ENCODE assay signal across 9 cellular contexts in genomic region chr18:63317556-63317946, GRCh38. TPM values are rescaled to one million over a fixed set of nuclear protein-coding genes. Genes with fewer than 3 reads are reported as not detected.
DNase-seq lines count a peak whose midpoint lies in the region; ATAC-seq and TF ChIP-seq lines count a peak whose summit lies in the region.
"Had no signal": no experiment of that assay in that cellular context is flagged by ENCODE, and none has a peak within 500 bp of the region (broad histone marks: within the 10 kb centered on the region; RNA-seq: fewer than 3 reads in every experiment).

No MANE protein-coding gene starts in this region.

- H3K4me2 ChIP-seq in OCI-LY7 (ENCODE audit: low read length) (peak overlapping the region; percentile 76; the same call in 1 of the 2 replicates), fibroblast of lung (ENCODE audit: extremely low read depth, insufficient read depth, low read length) (peak overlapping the region; percentile 93), skeletal muscle satellite cell (ENCODE audit: low read length) (peak overlapping the region; percentile 99)

- no TSS peak for BruUV-seq in OCI-LY7 (replicated peaks; lab: Mats Ljungman, UMichigan)

- CTCF ChIA-PET in OCI-LY7 (lab: Charles Lee; ENCODE audit: unreplicated experiment), result no interaction called here

- POLR2A ChIA-PET in OCI-LY7 (lab: Charles Lee), result no interaction called here

- H3K4me3 ChIP-seq in GM12875 (ENCODE audit: low read depth, low read length) (peak overlapping the region; percentile 86), OCI-LY7 (ENCODE audit: low read depth, low read length, poor library complexity, severe bottlenecking) (no peak overlapping the region), fibroblast of lung (replicated peaks in 1 of 4; ENCODE audit: control extremely low read depth in 1 of 4, insufficient read depth in 1 of 4, low read depth in 3 of 4, low read length in 4 of 4) (peak overlapping the region; percentile 38 to 83 (median 81)), skeletal muscle satellite cell (ENCODE audit: low read length) (peak overlapping the region; percentile 84)

- H2AFZ ChIP-seq in OCI-LY7 (ENCODE audit: low read length), result no peak overlapping the region
- H2AFZ ChIP-seq in fibroblast of lung (ENCODE audit: low read length), result no peak overlapping the region

- no peaks in the 10 kb centered on the region for H3K79me2 ChIP-seq in OCI-LY7 (ENCODE audit: insufficient read depth, low read depth, low read length)
- H3K79me2 ChIP-seq in fibroblast of lung (ENCODE audit: control insufficient read depth, insufficient read depth, low read length), result no peaks in the 10 kb centered on the region

- H3K9ac ChIP-seq in fibroblast of lung (ENCODE audit: insufficient read depth, low read length) (no peak overlapping the region), skeletal muscle satellite cell (ENCODE audit: low read depth, low read length) (no peak overlapping the region)

- H3K36me3 ChIP-seq in OCI-LY7 (ENCODE audit: insufficient read depth, low read length) (no peaks in the 10 kb centered on the region), fibroblast of lung (ENCODE audit: control insufficient read depth, insufficient read depth, low read length) (no peaks in the 10 kb centered on the region), skeletal muscle satellite cell (ENCODE audit: insufficient read depth, low read length) (no peaks in the 10 kb centered on the region)
- H3K36me3 ChIP-seq: neutrophil had no signal

- H3K27me3 ChIP-seq in fibroblast of lung (ENCODE audit: control insufficient read depth, insufficient read depth, low read length) (no peaks in the 10 kb centered on the region), skeletal muscle satellite cell (ENCODE audit: control insufficient read depth, insufficient read depth, low read length) (peaks cover 24% of the 10 kb centered on the region)

- intact Hi-C loops in OCI-LY7 (cut with micrococcal nuclease; ENCODE audit: unreplicated experiment), result loop anchor here (5.0 kb wide), 1 partner anchor 110 kb away; no protein-coding TSS in a partner anchor

- no peaks in the 10 kb centered on the region for H3K9me3 ChIP-seq in OCI-LY7 (ENCODE audit: low read length)
- H3K9me3 ChIP-seq in fibroblast of lung (ENCODE audit: control insufficient read depth, insufficient read depth, low read depth, low read length), result no peaks in the 10 kb centered on the region
- H3K9me3 ChIP-seq in skeletal muscle satellite cell (replicated peaks; ENCODE audit: low read length), result no peaks in the 10 kb centered on the region
- H3K9me3 ChIP-seq: neutrophil had no signal

- no peaks in the 10 kb centered on the region for H3K9me2 ChIP-seq in OCI-LY7 (ENCODE audit: insufficient read depth, low read length)

- no peak overlapping the region for H3K27ac ChIP-seq in OCI-LY7 (ENCODE audit: low read depth, low read length, poor library complexity, severe bottlenecking)
- no peak overlapping the region for H3K27ac ChIP-seq in fibroblast of lung (ENCODE audit: insufficient read depth, low read length)
- H3K27ac ChIP-seq: neutrophil had no signal

- ATAC-seq in GM21447 (IDR thresholded peaks at IDR 0.05; ENCODE audit: unreplicated experiment) (no peak), HG03280 (IDR thresholded peaks at IDR 0.05; ENCODE audit: unreplicated experiment) (no peak)

- H3K4me1 ChIP-seq in OCI-LY7 (ENCODE audit: insufficient read depth, low read length, poor library complexity, severe bottlenecking) (peaks cover 17% of the 10 kb centered on the region), fibroblast of lung (ENCODE audit: control insufficient read depth, extremely low read depth, insufficient read depth, low read length) (peaks cover 3% of the 10 kb centered on the region), skeletal muscle satellite cell (ENCODE audit: control insufficient read depth, insufficient read depth, low read length) (peaks cover 15% of the 10 kb centered on the region)

- H4K20me1 ChIP-seq in OCI-LY7 (ENCODE audit: insufficient read depth, low read length), result no peaks in the 10 kb centered on the region
- no peaks in the 10 kb centered on the region for H4K20me1 ChIP-seq in fibroblast of lung (ENCODE audit: control insufficient read depth, extremely low read depth, insufficient read depth, low read length)

- no peak for TF ChIP-seq CTCF in GM12875 (IDR thresholded peaks at IDR 0.05; ENCODE audit: borderline replicate concordance, insufficient read depth, low read depth, low read length)
- no peak for TF ChIP-seq CTCF in OCI-LY7 (conservative IDR thresholded peaks at IDR 0.05; ENCODE audit: low read length)
- no peak for TF ChIP-seq CTCF in fibroblast of lung (conservative IDR thresholded peaks at IDR 0.05 in 1 of 2, IDR thresholded peaks at IDR 0.05 in 1 of 2; ENCODE audit: low read depth in 1 of 2, low read length in 2 of 2)

- DNase-seq in OCI-LY7 (ENCODE audit: low spot score) (no peak), fibroblast of lung (ENCODE audit: low read depth in 2 of 2) (no peak), activated gamma-delta T cell treated with Interleukin-2 at 50 U/mL for 16 hours (no peak), NCI-H2029 (lab: John Stamatoyannopoulos, UW) (no peak)

RNA-seq across cellular contexts. Expression of gene BCL2, which starts 2.0 kb away (rescaled TPM):
- total RNA-seq in OCI-LY7 (2014; rRNA removed; shearing (Covaris generic)), result 1.4 and 1.9 TPM in 2 replicates
- total RNA-seq in OCI-LY7 (2022) (2.5 and 3.0 TPM in 2 replicates), fibroblast of lung (3.6 and 9.0 TPM in 2 replicates)
- 1.4 and 1.5 TPM in 2 replicates for polyA plus RNA-seq in fibroblast of lung
- 1.1 and 1.5 TPM in 2 replicates for polyA plus RNA-seq in fibroblast of lung (2012)
- 0.43 and 0.82 TPM in 2 replicates for polyA minus RNA-seq in fibroblast of lung (ENCODE audit: low replicate concordance)
- 0.66 and 1.5 TPM in 2 replicates for total RNA-seq in skeletal muscle satellite cell (2012; rRNA removed)

RNA-seq across cellular contexts. Expression of gene KDSR, which starts 49.5 kb away (rescaled TPM):
- 6.5 and 7.1 TPM in 2 replicates for total RNA-seq in OCI-LY7 (2014; rRNA removed; shearing (Covaris generic))
- total RNA-seq in OCI-LY7 (2022), result 13.4 and 14.6 TPM in 2 replicates
- 42.6 and 43.3 TPM in 2 replicates for total RNA-seq in fibroblast of lung
- polyA plus RNA-seq in fibroblast of lung, result 54.1 and 61.8 TPM in 2 replicates
- polyA plus RNA-seq in fibroblast of lung (2012), result 44.2 and 54.7 TPM in 2 replicates
- polyA minus RNA-seq in fibroblast of lung (ENCODE audit: low replicate concordance), result 42.8 and 193 TPM in 2 replicates
- total RNA-seq in skeletal muscle satellite cell (2012; rRNA removed), result 30.8 and 37.8 TPM in 2 replicates
